35 cellular contexts compared by ENCODE assay signal in the genomic region with DNA sequence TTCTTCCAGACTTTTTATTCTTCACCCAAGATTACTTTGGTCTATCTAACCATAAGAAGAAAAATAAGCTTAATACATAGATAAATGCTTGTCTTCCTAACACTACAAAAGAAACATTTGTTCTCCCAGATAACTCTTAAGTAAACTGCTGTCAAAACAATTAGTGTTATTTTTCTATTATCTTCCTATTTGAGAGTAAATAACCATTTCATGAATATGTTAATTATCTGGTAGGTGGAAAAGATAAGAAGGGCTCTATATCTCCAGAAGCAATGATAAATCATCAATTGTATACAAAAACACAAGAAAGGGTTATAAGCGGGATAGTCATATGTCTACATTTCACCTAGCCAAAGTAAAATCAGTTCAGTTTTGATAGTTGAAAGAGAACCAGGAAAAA.
"Had no signal": no experiment of that assay in that cellular context is flagged by ENCODE, and none has a peak within 500 bp of the region (broad histone marks: within the 10 kb centered on the region; RNA-seq: fewer than 3 reads in every experiment).

No MANE protein-coding gene starts in this region.

- H3K36me3 ChIP-seq: breast epithelium, MG63, Peyer's patch, SJSA1 had no signal

- FAIRE-seq: TTC549 had no signal

- H3K27me3 ChIP-seq: body of pancreas, MG63, Peyer's patch, SJSA1 had no signal

- DNase-seq: activated B cell treated with CpG ODN at 0.5 μM for 24 hours; activated CD4-positive, alpha-beta memory T cell treated with anti-CD3 and anti-CD28 coated beads for 36 hours; activated CD4-positive, alpha-beta T cell treated with anti-CD3 and anti-CD28 coated beads for 4 hours; activated CD4-positive, alpha-beta T cell treated with anti-CD3 and anti-CD28 coated beads, Interleukin-2, amount 50 U/mL, for 1 hour; activated CD4-positive, CD25-positive, alpha-beta regulatory T cell treated with anti-CD3 and anti-CD28 coated beads, Interleukin-2, amount 50 U/mL, for 72 hours; activated CD8-positive, alpha-beta memory T cell treated with anti-CD3 and anti-CD28 coated beads, Interleukin-2, amount 50 U/mL, for 48 hours; activated effector memory CD4-positive, alpha-beta T cell treated with Interleukin-2 at 50 U/mL for 16 hours; activated naive CD4-positive, alpha-beta T cell; activated naive CD4-positive, alpha-beta T cell treated with anti-CD3 and anti-CD28 coated beads, Interleukin-2, amount 50 U/mL, for 16 hours; activated naive CD8-positive, alpha-beta T cell treated with anti-CD3 and anti-CD28 coated beads for 36 hours; activated T-cell treated with anti-CD3 and anti-CD28 coated beads, Interleukin-2, amount 50 U/mL, for 48 hours; amniotic stem cell; aorta; body of pancreas; Kasumi-1; MG63; NCI-H1048; NCI-H1105 treated with DMSO at 0.1 percent for 48 hours; NCI-H1436; NCI-H1694; NCI-H1930; NCI-H2081 treated with DMSO at 0.1 percent for 48 hours; NCI-H226; NCI-H446 treated with DMSO at 0.1 percent for 48 hours; NCI-H524; NCI-H69; NCI-H82; PC-3; Peyer's patch; RPMI8226; SHP77 treated with DMSO at 0.1 percent for 48 hours; SK-N-SH had no signal

- H3K4me3 ChIP-seq: body of pancreas, breast epithelium, MG63, Peyer's patch, SJSA1 had no signal

- H3K27ac ChIP-seq: body of pancreas, breast epithelium, Peyer's patch, SJSA1 had no signal

- H3K4me1 ChIP-seq: body of pancreas, breast epithelium, Peyer's patch, SJSA1 had no signal

- H3K9me3 ChIP-seq: body of pancreas, breast epithelium, MG63, Peyer's patch, SJSA1, SK-N-SH had no signal

- H3K9ac ChIP-seq: SK-N-SH had no signal

- ATAC-seq: body of pancreas, PC-3 had no signal
